8 cellular contexts compared by ENCODE assay signal in the genomic region with DNA sequence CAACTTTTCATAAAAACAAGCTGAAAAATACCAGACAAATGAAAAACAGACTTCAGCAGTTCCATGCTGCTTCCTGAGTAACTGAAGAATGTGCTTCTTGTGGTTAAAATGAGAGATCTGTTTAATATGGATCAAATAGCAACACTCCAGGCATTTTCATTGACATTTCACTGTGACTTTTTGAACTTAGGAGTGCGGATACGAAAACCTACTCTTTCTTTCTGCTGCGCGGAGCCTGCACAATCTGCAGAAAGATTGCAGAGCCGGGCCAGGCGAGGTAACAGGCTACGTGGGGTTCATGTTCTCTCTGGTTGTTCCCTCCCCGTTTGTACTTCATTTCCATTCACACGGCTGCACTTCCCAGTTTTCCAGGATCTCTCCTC. TPM values are rescaled to one million over a fixed set of nuclear protein-coding genes. Genes with fewer than 3 reads are reported as not detected.
A peak's percentile ranks its signal among the peaks of the same experiment; 100 is the strongest.
DNase-seq lines count a peak whose midpoint lies in the region; ATAC-seq and TF ChIP-seq lines count a peak whose summit lies in the region.

No MANE protein-coding gene starts in this region.

- H3K36me3 ChIP-seq in adipocyte (ENCODE audit: control insufficient read depth, insufficient read depth, low read length, severe bottlenecking) (no peaks in the 10 kb centered on the region), iPS-15b (ENCODE audit: control insufficient read depth, insufficient read depth, low read length) (peaks cover 5% of the 10 kb centered on the region), spleen (no peaks in the 10 kb centered on the region)

- H3K4me3 ChIP-seq in HFF-Myc (replicated peaks; ENCODE audit: low read depth, low read length) = peak overlapping the region; percentile 87
- peak overlapping the region; percentile 87 for H3K4me3 ChIP-seq in adipocyte (ENCODE audit: low read length)
- H3K4me3 ChIP-seq in iPS-15b (ENCODE audit: low read depth, low read length) = peak overlapping the region; percentile 91
- peak overlapping the region; percentile 59 to 92 (median 84) for H3K4me3 ChIP-seq in spleen

- H3K9ac ChIP-seq in adipocyte (ENCODE audit: low read length) (peak overlapping the region; percentile 80), iPS-15b (ENCODE audit: low read depth, low read length) (peak overlapping the region; percentile 66)

- DNase-seq in HFF-Myc (ENCODE audit: extremely low read depth, low read depth) (peak; percentile 62), adipocyte (ENCODE audit: low read depth) (peak; percentile 81), spleen (peak; percentile 80), iPS-NIHi7 (ENCODE audit: extremely low spot score) (no peak)
- DNase-seq in activated CD4-positive, alpha-beta T cell treated with anti-CD3 and anti-CD28 coated beads for 1 hour = no peak

- ATAC-seq in GM19455 (IDR thresholded peaks at IDR 0.05; ENCODE audit: unreplicated experiment) = no peak

- TF ChIP-seq CTCF in C4-2B (conservative IDR thresholded peaks at IDR 0.05) (no peak), HFF-Myc (IDR thresholded peaks at IDR 0.05; ENCODE audit: low read depth, low read length, missing control alignments) (no peak), spleen (IDR thresholded peaks at IDR 0.05 in 8 of 11, conservative IDR thresholded peaks at IDR 0.05 in 3 of 11) (no peak)

- WGBS in spleen, 5 donors = 3 to 6% (median 5%) methylated on average over 9 of the region's 9 CpGs

- intact Hi-C loops in spleen (cut with DNase I; ENCODE audit: low total_unique reads) = loop anchor here (2.0 to 10.0 kb wide), 3 partner anchors 96 to 448 kb away; a partner anchor contains a TSS

- TF ChIP-seq POLR2A in spleen (IDR thresholded peaks at IDR 0.05) = no peak

- H3K4me1 ChIP-seq in adipocyte (ENCODE audit: control insufficient read depth, insufficient read depth, low read length) = peaks cover 17% of the 10 kb centered on the region
- H3K4me1 ChIP-seq in iPS-15b (ENCODE audit: control insufficient read depth, insufficient read depth, low read length) = peaks cover 14% of the 10 kb centered on the region
- peaks cover 9 to 64% (median 34%) of the 10 kb centered on the region in 6 donors for H3K4me1 ChIP-seq in spleen

- no peaks in the 10 kb centered on the region for H3K27me3 ChIP-seq in adipocyte (replicated peaks; ENCODE audit: control insufficient read depth, insufficient read depth, low read length)
- peaks cover 10% of the 10 kb centered on the region for H3K27me3 ChIP-seq in iPS-15b (ENCODE audit: control insufficient read depth, insufficient read depth, low read length)
- H3K27me3 ChIP-seq in spleen (replicated peaks in 1 of 7) = no peaks in the 10 kb centered on the region

- H3K9me3 ChIP-seq in adipocyte (ENCODE audit: control insufficient read depth, low read length) (no peaks in the 10 kb centered on the region), iPS-15b (ENCODE audit: control insufficient read depth, insufficient read depth, low read length) (no peaks in the 10 kb centered on the region), spleen (no peaks in the 10 kb centered on the region)

- peak overlapping the region; percentile 51 for H3K27ac ChIP-seq in C4-2B
- H3K27ac ChIP-seq in spleen = peak overlapping the region in 7 of 8 donors; percentile 90 to 95 (median 92)

RNA-seq across cellular contexts. Expression of a gene that starts 0.6 kb away (rescaled TPM):
- total RNA-seq in spleen = 10 to 100 TPM; 12.6 to 33.8 (median 23.9) TPM
- 10 to 100 TPM in 1 of 3 donors, 1 to 10 TPM in 2; 5.8 to 14.5 (median 6.8) TPM for polyA plus RNA-seq in spleen

RNA-seq across cellular contexts. Expression of a gene that starts 10.1 kb away (rescaled TPM):
- total RNA-seq in spleen = 10 to 100 TPM; 24.6 to 46.4 (median 36.5) TPM
- polyA plus RNA-seq in spleen = 10 to 100 TPM; 13.8 to 17.0 (median 15.5) TPM

Comparison
In these comparisons a context has a peak if more than half of its experiments do, and no peak if none do; other contexts are left out.
1. DNase-seq: peak in HFF-Myc (single experiment), adipocyte (single experiment) and spleen (single experiment); none in iPS-NIHi7 (single experiment) and activated CD4-positive, alpha-beta T cell treated with anti-CD3 and anti-CD28 coated beads for 1 hour (single experiment).
2. Peak in every context shown above with its lines, with median percentiles within 50 percentile points of each other: H3K4me3 ChIP-seq.